Comparison of ENCODE assay signal across 8 cellular contexts in genomic region chr4:72112514-72113156, GRCh38.
DNase-seq lines count a peak whose midpoint lies in the region; ATAC-seq and TF ChIP-seq lines count a peak whose summit lies in the region.

No MANE protein-coding gene starts in this region.

- H3K4me1 Mint-ChIP-seq in type B pancreatic cell (ENCODE audit: unreplicated experiment) (no peaks in the 10 kb centered on the region), mesothelial cell of epicardium (no peaks in the 10 kb centered on the region)
- H3K4me1 Mint-ChIP-seq in naive thymus-derived CD4-positive, alpha-beta T cell, result peaks cover 0 to 5% (median 0%) of the 10 kb centered on the region in 7 donors

- TF ChIP-seq POLR2A in GM18505 (IDR thresholded peaks at IDR 0.05; ENCODE audit: borderline replicate concordance, extremely low read depth, insufficient read depth, insufficient read length), result no peak

- WGBS in mammary epithelial cell (ENCODE audit: low coverage, missing lambda C conversion rate), result 4% methylated on average over 3 of the region's 3 CpGs

- no peak overlapping the region for H2AFZ ChIP-seq in mammary epithelial cell (ENCODE audit: low read depth, low read length)

- no peaks in the 10 kb centered on the region for H3K79me2 ChIP-seq in mammary epithelial cell (ENCODE audit: insufficient read depth, low read length)

- H3K9me3 ChIP-seq in mammary epithelial cell (replicated peaks; ENCODE audit: insufficient read depth, low read length), result no peaks in the 10 kb centered on the region
- H3K9me3 ChIP-seq in naive thymus-derived CD4-positive, alpha-beta T cell (ENCODE audit: control insufficient read depth in 2 of 3, low read length in 3 of 3), result no peaks in the 10 kb centered on the region

- H3K9me3 Mint-ChIP-seq in type B pancreatic cell (peaks cover 6% of the 10 kb centered on the region), mesothelial cell of epicardium (no peaks in the 10 kb centered on the region)
- H3K9me3 Mint-ChIP-seq in naive thymus-derived CD4-positive, alpha-beta T cell, result peaks cover 0 to 12% (median 0%) of the 10 kb centered on the region in 11 donors

- POLR2A ChIA-PET in naive thymus-derived CD4-positive, alpha-beta T cell (lab: Charles Lee), result no interaction called here

- ATAC-seq in GM18505 (IDR thresholded peaks at IDR 0.05; ENCODE audit: unreplicated experiment) (peak; percentile 94), GM21515 (IDR thresholded peaks at IDR 0.05; ENCODE audit: unreplicated experiment) (peak; percentile 92), HG03571 (IDR thresholded peaks at IDR 0.05; ENCODE audit: unreplicated experiment) (peak; percentile 96)
- ATAC-seq in naive thymus-derived CD4-positive, alpha-beta T cell, result no peak

- no peak for TF ChIP-seq CTCF in mammary epithelial cell (conservative IDR thresholded peaks at IDR 0.05 in 1 of 2, IDR thresholded peaks at IDR 0.05 in 1 of 2; ENCODE audit: extremely low read depth in 1 of 2, insufficient read depth in 1 of 2, low read depth in 1 of 2, low read length in 2 of 2)
- TF ChIP-seq CTCF in type B pancreatic cell (conservative IDR thresholded peaks at IDR 0.05), result no peak
- TF ChIP-seq CTCF in mesothelial cell of epicardium (IDR thresholded peaks at IDR 0.05; ENCODE audit: unreplicated experiment), result no peak

- H3K27me3 ChIP-seq in mammary epithelial cell (ENCODE audit: insufficient read depth, low read length), result no peaks in the 10 kb centered on the region
- no peaks in the 10 kb centered on the region for H3K27me3 ChIP-seq in naive thymus-derived CD4-positive, alpha-beta T cell (ENCODE audit: control insufficient read depth in 2 of 2, insufficient read depth in 2 of 2, low read length in 2 of 2)

- peaks cover 6% of the 10 kb centered on the region for H3K4me1 ChIP-seq in mammary epithelial cell (ENCODE audit: insufficient read depth, low read length)
- H3K4me1 ChIP-seq in naive thymus-derived CD4-positive, alpha-beta T cell (ENCODE audit: control insufficient read depth in 2 of 2, insufficient read depth in 2 of 2, low read length in 2 of 2), result no peaks in the 10 kb centered on the region

- peak overlapping the region; percentile 46 for H3K27ac ChIP-seq in mammary epithelial cell (ENCODE audit: insufficient read depth, low read depth, low read length)
- H3K27ac ChIP-seq in naive thymus-derived CD4-positive, alpha-beta T cell (ENCODE audit: low read depth, low read length), result no peak overlapping the region

- peak; percentile 98 for DNase-seq in mammary epithelial cell
- DNase-seq in type B pancreatic cell (ENCODE audit: extremely low spot score, unreplicated experiment), result no peak
- no peak for DNase-seq in naive thymus-derived CD4-positive, alpha-beta T cell
- DNase-seq in NCI-H146 (lab: John Stamatoyannopoulos, UW), result no peak
- DNase-seq in mesothelial cell of epicardium (ENCODE audit: low spot score in 2 of 2, unreplicated experiment in 2 of 2), result no peak

- no peak overlapping the region for H3K4me2 ChIP-seq in mammary epithelial cell (ENCODE audit: insufficient read depth, low read depth, low read length)

- H3K36me3 Mint-ChIP-seq in type B pancreatic cell (peaks cover 4% of the 10 kb centered on the region), mesothelial cell of epicardium (no peaks in the 10 kb centered on the region)
- H3K36me3 Mint-ChIP-seq in naive thymus-derived CD4-positive, alpha-beta T cell, result no peaks in the 10 kb centered on the region

- dilution Hi-C loops in mammary epithelial cell (cut with HindIII; ENCODE audit: low sequenced_read_pairs), result no loop called here

- no peak overlapping the region for H3K4me3 Mint-ChIP-seq in type B pancreatic cell
- H3K4me3 Mint-ChIP-seq in naive thymus-derived CD4-positive, alpha-beta T cell, result no peak overlapping the region
- no peak overlapping the region for H3K4me3 Mint-ChIP-seq in mesothelial cell of epicardium

- CTCF ChIA-PET in mammary epithelial cell (lab: Charles Lee; ENCODE audit: low non-redundant PET), result no interaction called here
- CTCF ChIA-PET in naive thymus-derived CD4-positive, alpha-beta T cell (lab: Charles Lee), result no interaction called here

- H3K36me3 ChIP-seq in mammary epithelial cell (ENCODE audit: insufficient read depth, low read length), result no peaks in the 10 kb centered on the region
- no peaks in the 10 kb centered on the region for H3K36me3 ChIP-seq in naive thymus-derived CD4-positive, alpha-beta T cell (ENCODE audit: control insufficient read depth in 2 of 3, insufficient read depth in 3 of 3, low read length in 3 of 3)

- no peaks in the 10 kb centered on the region for H4K20me1 ChIP-seq in mammary epithelial cell (ENCODE audit: insufficient read depth, low read length)

- intact Hi-C loops in mammary epithelial cell (cut with micrococcal nuclease), result no loop called here
- intact Hi-C loops in naive thymus-derived CD4-positive, alpha-beta T cell (cut with micrococcal nuclease), result no loop called here

- no TSS peak for BruUV-seq in mammary epithelial cell (replicated peaks; lab: Mats Ljungman, UMichigan)

- peak overlapping the region; percentile 40 for H3K27ac Mint-ChIP-seq in type B pancreatic cell
- no peak overlapping the region for H3K27ac Mint-ChIP-seq in naive thymus-derived CD4-positive, alpha-beta T cell
- H3K27ac Mint-ChIP-seq in mesothelial cell of epicardium, result no peak overlapping the region

- in situ Hi-C loops in mammary epithelial cell (cut with MboI; ENCODE audit: low sequenced_read_pairs in 2 of 2), result no loop called here

- no peak overlapping the region for H3K9ac ChIP-seq in mammary epithelial cell (ENCODE audit: insufficient read depth, low read length)

- H3K27me3 Mint-ChIP-seq in type B pancreatic cell (peaks cover 4% of the 10 kb centered on the region), mesothelial cell of epicardium (ENCODE audit: low read depth) (no peaks in the 10 kb centered on the region)
- peaks cover 0 to 3% (median 0%) of the 10 kb centered on the region in 5 donors for H3K27me3 Mint-ChIP-seq in naive thymus-derived CD4-positive, alpha-beta T cell

- no peak overlapping the region for H3K4me3 ChIP-seq in mammary epithelial cell (replicated peaks in 1 of 3; ENCODE audit: insufficient read depth in 1 of 3, low read depth in 2 of 3, low read length in 3 of 3)
- no peak overlapping the region for H3K4me3 ChIP-seq in naive thymus-derived CD4-positive, alpha-beta T cell (ENCODE audit: low read length)
